ENCODE assay signal across 20 cellular contexts in the genomic region with DNA sequence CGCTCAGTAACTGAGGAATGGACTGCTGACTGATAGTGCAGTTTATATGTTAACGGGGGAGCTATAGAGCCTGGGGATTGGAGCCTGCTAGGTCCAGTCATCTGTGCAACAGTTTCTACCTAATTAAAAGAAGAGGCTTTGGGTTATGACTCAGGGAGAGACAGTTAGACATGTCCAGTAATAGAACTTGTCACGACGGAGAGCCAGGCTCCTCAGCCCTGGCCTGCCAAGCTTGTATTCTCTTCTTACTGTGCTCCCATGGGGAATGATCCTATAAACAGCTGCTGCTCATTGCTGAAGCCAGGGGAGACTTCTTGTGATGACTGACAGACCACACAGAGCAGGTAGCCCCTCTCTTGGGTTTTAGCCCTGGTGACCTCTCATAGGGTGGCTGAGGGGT.
DNase-seq lines count a peak whose midpoint lies in the region; TF ChIP-seq lines count a peak whose summit lies in the region.
"Had no signal": no experiment of that assay in that cellular context is flagged by ENCODE, and none has a peak within 500 bp of the region (broad histone marks: within the 10 kb centered on the region; RNA-seq: fewer than 3 reads in every experiment).

No MANE protein-coding gene starts in this region.

- H3K18ac ChIP-seq in mesenchymal stem cell (ENCODE audit: low read depth in 1 of 2, low read length in 2 of 2): no peak overlapping the region

- no peak overlapping the region for H3K4ac ChIP-seq in mesenchymal stem cell (ENCODE audit: low read depth in 1 of 2, low read length in 2 of 2)

- H3K4me3 Mint-ChIP-seq in activated naive CD4-positive, alpha-beta T cell treated with anti-CD3 and anti-CD28 coated beads, Interleukin-2, amount 10 ng/mL, durations not matched to agents 7 days and 5 days: no peak overlapping the region

- H2BK5ac ChIP-seq in mesenchymal stem cell (ENCODE audit: low read depth, low read length, poor library complexity, severe bottlenecking): no peak overlapping the region

- no peak overlapping the region for H2AK5ac ChIP-seq in mesenchymal stem cell (ENCODE audit: low read length, severe bottlenecking)

- no peak for TF ChIP-seq POLR2A in spleen (IDR thresholded peaks at IDR 0.05)

- H3K36me3 ChIP-seq in adipocyte (ENCODE audit: control insufficient read depth, insufficient read depth, low read length, severe bottlenecking) (no peaks in the 10 kb centered on the region), mesenchymal stem cell (ENCODE audit: control insufficient read depth in 1 of 2, insufficient read depth in 2 of 2, low read depth in 1 of 2, low read length in 2 of 2) (peaks cover 60 to 70% of the 10 kb centered on the region in 2 experiments), spleen (peaks cover 0 to 69% (median 0%) of the 10 kb centered on the region in 6 donors)
- H3K36me3 ChIP-seq: WERI-Rb-1 had no signal

- no peak overlapping the region for H4K8ac ChIP-seq in mesenchymal stem cell (ENCODE audit: low read length)

- DNase-seq in AG10803 (ENCODE audit: low read depth): peak; percentile 86
- DNase-seq in GM04503 (ENCODE audit: low read depth): peak; percentile 85
- DNase-seq in adipocyte (ENCODE audit: low read depth): peak; percentile 25
- DNase-seq in mesenchymal stem cell: peak; percentile 36
- no peak for DNase-seq in AG08396 (ENCODE audit: low spot score)
- no peak for DNase-seq in activated naive CD4-positive, alpha-beta T cell treated with anti-CD3 and anti-CD28 coated beads, Interleukin-2, amount 10 ng/mL, durations not matched to agents 7 days and 5 days
- DNase-seq in COLO668 (lab: John Stamatoyannopoulos, UW; ENCODE audit: unreplicated experiment): no peak
- no peak for DNase-seq in spleen
- DNase-seq: activated gamma-delta T cell, C1 segment of cervical spinal cord, cortex of kidney, hippocampal formation, kidney glomerular epithelial cell, MG63, NCI-H187, NCI-H69, nucleus accumbens, WERI-Rb-1 had no signal

- WGBS in mesenchymal stem cell: 75% methylated on average over 4 of the region's 4 CpGs
- WGBS in spleen, 5 donors: 77 to 98% (median 95%) methylated on average over 4 of the region's 4 CpGs

- no peak overlapping the region for H2AFZ ChIP-seq in mesenchymal stem cell (ENCODE audit: low read depth, low read length)

- H3K79me1 ChIP-seq in mesenchymal stem cell (replicated peaks; ENCODE audit: low read length, poor library complexity, severe bottlenecking): peaks cover 47% of the 10 kb centered on the region

- H4K91ac ChIP-seq in mesenchymal stem cell (ENCODE audit: low read length): no peak overlapping the region

- H3K4me2 ChIP-seq in mesenchymal stem cell (ENCODE audit: low read length, poor library complexity, severe bottlenecking): no peak overlapping the region

- H3K27ac Mint-ChIP-seq in activated naive CD4-positive, alpha-beta T cell treated with anti-CD3 and anti-CD28 coated beads, Interleukin-2, amount 10 ng/mL, durations not matched to agents 7 days and 5 days: no peak overlapping the region

- no peak overlapping the region for H2BK120ac ChIP-seq in mesenchymal stem cell (ENCODE audit: low read depth, low read length)

- H3K4me1 ChIP-seq in adipocyte (ENCODE audit: control insufficient read depth, insufficient read depth, low read length) (peaks cover 12% of the 10 kb centered on the region), mesenchymal stem cell (ENCODE audit: control insufficient read depth, insufficient read depth, low read depth, low read length) (peaks cover 15% of the 10 kb centered on the region), spleen (no peaks in the 10 kb centered on the region)

- H3K14ac ChIP-seq in mesenchymal stem cell (ENCODE audit: low read length in 2 of 2): no peak overlapping the region

- TF ChIP-seq CTCF in AG10803 (conservative IDR thresholded peaks at IDR 0.05; ENCODE audit: low read length): peak; percentile 21; the same call in 1 of the 2 replicates
- no peak for TF ChIP-seq CTCF in spleen (IDR thresholded peaks at IDR 0.05 in 8 of 11, conservative IDR thresholded peaks at IDR 0.05 in 3 of 11)

- H3K4me3 ChIP-seq in AG10803 (ENCODE audit: low read length): no peak overlapping the region
- no peak overlapping the region for H3K4me3 ChIP-seq in adipocyte (ENCODE audit: low read length)
- no peak overlapping the region for H3K4me3 ChIP-seq in mesenchymal stem cell (ENCODE audit: insufficient read depth in 1 of 2, low read depth in 1 of 2, low read length in 2 of 2)
- H3K4me3 ChIP-seq in spleen: no peak overlapping the region
- H3K4me3 ChIP-seq: ascending aorta, MG63 had no signal

- no peak overlapping the region for H2BK15ac ChIP-seq in mesenchymal stem cell (ENCODE audit: low read depth, poor library complexity, severe bottlenecking)

- H3K27ac ChIP-seq in mesenchymal stem cell (ENCODE audit: low read length, poor library complexity, severe bottlenecking) (no peak overlapping the region), spleen (no peak overlapping the region)
- H3K27ac ChIP-seq: ascending aorta, epithelial cell of prostate, WERI-Rb-1 had no signal

- no peak overlapping the region for H3K9ac ChIP-seq in adipocyte (ENCODE audit: low read length)
- peak overlapping the region; percentile 52 for H3K9ac ChIP-seq in mesenchymal stem cell (ENCODE audit: low read length)

- H3K4me1 Mint-ChIP-seq in activated naive CD4-positive, alpha-beta T cell treated with anti-CD3 and anti-CD28 coated beads, Interleukin-2, amount 10 ng/mL, durations not matched to agents 7 days and 5 days: peaks cover 18% of the 10 kb centered on the region

- no peaks in the 10 kb centered on the region for H3K9me3 Mint-ChIP-seq in activated naive CD4-positive, alpha-beta T cell treated with anti-CD3 and anti-CD28 coated beads, Interleukin-2, amount 10 ng/mL, durations not matched to agents 7 days and 5 days

- H3K23ac ChIP-seq in mesenchymal stem cell (ENCODE audit: low read length in 2 of 2): no peak overlapping the region

- CTCF ChIA-PET in activated naive CD4-positive, alpha-beta T cell treated with anti-CD3 and anti-CD28 coated beads, Interleukin-2, amount 10 ng/mL, durations not matched to agents 7 days and 5 days (lab: Charles Lee): interaction anchor here (0.9 kb wide), 1 partner anchor 21 kb away, joined by 3 read pairs; no protein-coding TSS in a partner anchor

- no peaks in the 10 kb centered on the region for H3K27me3 Mint-ChIP-seq in activated naive CD4-positive, alpha-beta T cell treated with anti-CD3 and anti-CD28 coated beads, Interleukin-2, amount 10 ng/mL, durations not matched to agents 7 days and 5 days

- H3K27me3 ChIP-seq in adipocyte (replicated peaks; ENCODE audit: control insufficient read depth, insufficient read depth, low read length) (no peaks in the 10 kb centered on the region), mesenchymal stem cell (ENCODE audit: control insufficient read depth in 1 of 2, insufficient read depth in 1 of 2, low read length in 2 of 2) (no peaks in the 10 kb centered on the region), spleen (replicated peaks in 1 of 7) (no peaks in the 10 kb centered on the region)
- H3K27me3 ChIP-seq: ascending aorta, MG63 had no signal

- H3K36me3 Mint-ChIP-seq in activated naive CD4-positive, alpha-beta T cell treated with anti-CD3 and anti-CD28 coated beads, Interleukin-2, amount 10 ng/mL, durations not matched to agents 7 days and 5 days: peaks cover 31% of the 10 kb centered on the region

- intact Hi-C loops in spleen (cut with DNase I; ENCODE audit: low total_unique reads): no loop called here

- no peak overlapping the region for H2BK12ac ChIP-seq in mesenchymal stem cell (ENCODE audit: low read length in 2 of 2)

- H3K9me3 ChIP-seq in adipocyte (ENCODE audit: control insufficient read depth, low read length) (no peaks in the 10 kb centered on the region), mesenchymal stem cell (ENCODE audit: control insufficient read depth, low read length) (no peaks in the 10 kb centered on the region), spleen (no peaks in the 10 kb centered on the region)
- H3K9me3 ChIP-seq: ascending aorta, MG63 had no signal

Comparison
In these comparisons a context has a peak if more than half of its experiments do, and no peak if none do; other contexts are left out.
1. DNase-seq: peak in AG10803 (single experiment), GM04503 (single experiment), adipocyte (single experiment) and mesenchymal stem cell (single experiment); none in AG08396 (single experiment), activated naive CD4-positive, alpha-beta T cell treated with anti-CD3 and anti-CD28 coated beads, Interleukin-2, amount 10 ng/mL, durations not matched to agents 7 days and 5 days (single experiment), COLO668 (single experiment) and spleen (single experiment).